18 cellular contexts compared by ENCODE assay signal in genomic region chr2:67572721-67573485, GRCh38.
A peak's percentile ranks its signal among the peaks of the same experiment; 100 is the strongest.
DNase-seq lines count a peak whose midpoint lies in the region; ATAC-seq and TF ChIP-seq lines count a peak whose summit lies in the region.
"Had no signal": no experiment of that assay in that cellular context is flagged by ENCODE, and none has a peak within 500 bp of the region (broad histone marks: within the 10 kb centered on the region; RNA-seq: fewer than 3 reads in every experiment).

No MANE protein-coding gene starts in this region.

- no peak overlapping the region for H2AFZ ChIP-seq in OCI-LY7 (ENCODE audit: low read length)

- TF ChIP-seq CTCF in VCaP (conservative IDR thresholded peaks at IDR 0.05) (no peak), OCI-LY7 (conservative IDR thresholded peaks at IDR 0.05; ENCODE audit: low read length) (no peak)

- no peaks in the 10 kb centered on the region for H3K9me2 ChIP-seq in OCI-LY7 (ENCODE audit: insufficient read depth, low read length)

- H3K27ac ChIP-seq in VCaP (peak overlapping the region; percentile 87), OCI-LY7 (ENCODE audit: low read depth, low read length, poor library complexity, severe bottlenecking) (no peak overlapping the region)
- H3K27ac ChIP-seq: neutrophil, uterus had no signal

- DNase-seq in EH (ENCODE audit: low read depth) (peak; percentile 59), fibroblast of peridontal ligament (ENCODE audit: extremely low read depth) (peak; percentile 25), renal cortical epithelial cell (ENCODE audit: low read depth) (peak; percentile 46), OCI-LY7 (ENCODE audit: low spot score) (no peak), dermis blood vessel endothelial cell (no peak), NCI-H1105 (lab: John Stamatoyannopoulos, UW) (no peak)
- DNase-seq: activated CD4-positive, alpha-beta T cell treated with anti-CD3 and anti-CD28 coated beads, Interleukin-2, amount 50 U/mL, for 1 hour; activated T-cell treated with anti-CD3 and anti-CD28 coated beads, Interleukin-2, amount 50 U/mL, for 4 hours; C1 segment of cervical spinal cord; GOT3; mesendoderm; NK-92 treated with Interleukin-12 subunit alpha and Interleukin-12 subunit beta, amount 100 ng/mL, for 24 hours; stimulated activated naive CD8-positive, alpha-beta T cell treated with anti-CD3 and anti-CD28 coated beads, Interleukin-15, Interleukin-2, amounts not matched to agents 100 U/mL and 50 U/mL, for 24 hours; uterus had no signal

- no peak for ATAC-seq in HG03108 (IDR thresholded peaks at IDR 0.05; ENCODE audit: unreplicated experiment)
- ATAC-seq: activated T-cell treated with anti-CD3 and anti-CD28 coated beads, Interleukin-2, amount 50 U/mL, for 4 hours; stimulated activated naive CD8-positive, alpha-beta T cell treated with anti-CD3 and anti-CD28 coated beads, Interleukin-15, Interleukin-2, amounts not matched to agents 100 U/mL and 50 U/mL, for 24 hours had no signal

- no peaks in the 10 kb centered on the region for H3K9me3 ChIP-seq in OCI-LY7 (ENCODE audit: low read length)
- H3K9me3 ChIP-seq: neutrophil, SJSA1, uterus had no signal

- no peaks in the 10 kb centered on the region for H3K4me1 ChIP-seq in OCI-LY7 (ENCODE audit: insufficient read depth, low read length, poor library complexity, severe bottlenecking)
- H3K4me1 ChIP-seq: uterus had no signal

- H3K4me3 ChIP-seq in OCI-LY7 (ENCODE audit: low read depth, low read length, poor library complexity, severe bottlenecking), result no peak overlapping the region
- H3K4me3 ChIP-seq: SJSA1, uterus had no signal

- BruUV-seq in OCI-LY7 (replicated peaks; lab: Mats Ljungman, UMichigan), result no TSS peak

- intact Hi-C loops in OCI-LY7 (cut with micrococcal nuclease; ENCODE audit: unreplicated experiment), result no loop called here

- no peaks in the 10 kb centered on the region for H3K36me3 ChIP-seq in OCI-LY7 (ENCODE audit: insufficient read depth, low read length)
- H3K36me3 ChIP-seq: neutrophil, uterus had no signal

- POLR2A ChIA-PET in OCI-LY7 (lab: Charles Lee), result interaction anchor here (1.1 kb wide), 1 partner anchor 52 kb away, joined by 4 read pairs; no protein-coding TSS in a partner anchor

- no peaks in the 10 kb centered on the region for H4K20me1 ChIP-seq in OCI-LY7 (ENCODE audit: insufficient read depth, low read length)

- H3K4me2 ChIP-seq in OCI-LY7 (ENCODE audit: low read length), result no peak overlapping the region

- H3K79me2 ChIP-seq in OCI-LY7 (ENCODE audit: insufficient read depth, low read depth, low read length), result no peaks in the 10 kb centered on the region

- CTCF ChIA-PET in OCI-LY7 (lab: Charles Lee; ENCODE audit: unreplicated experiment), result no interaction called here

Comparison
In these comparisons a context has a peak if more than half of its experiments do, and no peak if none do; other contexts are left out.
1. DNase-seq: peak in EH (single experiment), fibroblast of peridontal ligament (single experiment) and renal cortical epithelial cell (single experiment); none in OCI-LY7 (single experiment), dermis blood vessel endothelial cell (single experiment) and NCI-H1105 (single experiment).